In genomic region chr6:89777455-89777854, GRCh38 we compare ENCODE assay signal across 7 cellular contexts.
"Had no signal": no experiment of that assay in that cellular context is flagged by ENCODE, and none has a peak within 500 bp of the region (broad histone marks: within the 10 kb centered on the region; RNA-seq: fewer than 3 reads in every experiment).

No MANE protein-coding gene starts in this region.

- H3K4me3 ChIP-seq: GM23248, HAP-1 had no signal

- H3K9me3 ChIP-seq: HAP-1 had no signal

- H3K27ac ChIP-seq: GM23248 had no signal

- DNase-seq: GM23248, GOT3, H7, HFFc6, KG1 had no signal

- H3K9ac ChIP-seq: GM23248 had no signal

- H2AFZ ChIP-seq: GM23248 had no signal

- ATAC-seq: HCT116 had no signal

- H3K4me1 ChIP-seq: HAP-1 had no signal
